Comparison of ENCODE assay signal across 13 cellular contexts in genomic region chr14:64997108-64997794, GRCh38. TPM values are rescaled to one million over a fixed set of nuclear protein-coding genes. Genes with fewer than 3 reads are reported as not detected.
DNase-seq lines count a peak whose midpoint lies in the region; ATAC-seq and TF ChIP-seq lines count a peak whose summit lies in the region.
"Had no signal": no experiment of that assay in that cellular context is flagged by ENCODE, and none has a peak within 500 bp of the region (broad histone marks: within the 10 kb centered on the region; RNA-seq: fewer than 3 reads in every experiment).

No MANE protein-coding gene starts in this region.

- H3K4me3 ChIP-seq in GM06990 (replicated peaks; ENCODE audit: low read depth, low read length) (peak overlapping the region; percentile 56), HEK293 (ENCODE audit: low read depth, low read length) (no peak overlapping the region), mesenchymal stem cell (ENCODE audit: insufficient read depth in 1 of 2, low read depth in 1 of 2, low read length in 2 of 2) (no peak overlapping the region), left lung (no peak overlapping the region)
- H3K4me3 ChIP-seq: right lobe of liver, transverse colon had no signal

- intact Hi-C loops in left lung (cut with DNase I) = no loop called here

- ATAC-seq in activated T-helper 17 cell treated with anti-CD3 and anti-CD28 coated beads, Interleukin-2, amount 50 U/mL, for 72 hours (replicated peaks) = peak; percentile 77
- no peak for ATAC-seq in left lung
- ATAC-seq in HG02970 (IDR thresholded peaks at IDR 0.05; ENCODE audit: low FRiP score, unreplicated experiment) = no peak
- no peak for ATAC-seq in GM18907 (IDR thresholded peaks at IDR 0.05; ENCODE audit: unreplicated experiment)
- ATAC-seq: right lobe of liver had no signal

- H3K4me1 Mint-ChIP-seq in activated T-helper 17 cell treated with anti-CD3 and anti-CD28 coated beads, Interleukin-2, amount 50 U/mL, for 72 hours = peaks cover 29% of the 10 kb centered on the region

- TF ChIP-seq CTCF in GM06990 (IDR thresholded peaks at IDR 0.05; ENCODE audit: insufficient read depth, low read length, poor library complexity, severe bottlenecking) = no peak
- no peak for TF ChIP-seq CTCF in HEK293 (tag by site-specific recombination; IDR thresholded peaks at IDR 0.05)
- TF ChIP-seq CTCF in left lung (IDR thresholded peaks at IDR 0.05) = no peak

- peak overlapping the region; percentile 18 for H4K91ac ChIP-seq in mesenchymal stem cell (ENCODE audit: low read length)

- no peak overlapping the region for H2BK15ac ChIP-seq in mesenchymal stem cell (ENCODE audit: low read depth, poor library complexity, severe bottlenecking)

- H3K4me3 Mint-ChIP-seq in activated T-helper 17 cell treated with anti-CD3 and anti-CD28 coated beads, Interleukin-2, amount 50 U/mL, for 72 hours = peak overlapping the region; percentile 69

- POLR2A ChIA-PET in HEK293 (lab: Yijun Ruan, JAX) = no interaction called here

- H2BK5ac ChIP-seq in mesenchymal stem cell (ENCODE audit: low read depth, low read length, poor library complexity, severe bottlenecking) = no peak overlapping the region

- no peak overlapping the region for H3K4ac ChIP-seq in mesenchymal stem cell (ENCODE audit: low read depth in 1 of 2, low read length in 2 of 2)

- H3K9ac ChIP-seq in mesenchymal stem cell (ENCODE audit: low read length) = no peak overlapping the region

- H2AK5ac ChIP-seq in mesenchymal stem cell (ENCODE audit: low read length, severe bottlenecking) = no peak overlapping the region

- CTCF ChIA-PET in HEK293 (lab: Yijun Ruan, JAX) = interaction anchor here (1.1 to 2.8 kb wide), 2 partner anchors 22 to 52 kb away, joined by 6 to 10 read pairs; no protein-coding TSS in a partner anchor

- H3K18ac ChIP-seq in mesenchymal stem cell (ENCODE audit: low read depth in 1 of 2, low read length in 2 of 2) = no peak overlapping the region

- H3K36me3 Mint-ChIP-seq in activated T-helper 17 cell treated with anti-CD3 and anti-CD28 coated beads, Interleukin-2, amount 50 U/mL, for 72 hours (ENCODE audit: low read depth) = peaks cover 5% of the 10 kb centered on the region

- no peaks in the 10 kb centered on the region for H3K27me3 ChIP-seq in GM06990 (replicated peaks; ENCODE audit: control insufficient read depth, insufficient read depth, low read length)
- H3K27me3 ChIP-seq in mesenchymal stem cell (ENCODE audit: control insufficient read depth in 1 of 2, insufficient read depth in 1 of 2, low read length in 2 of 2) = no peaks in the 10 kb centered on the region
- no peaks in the 10 kb centered on the region for H3K27me3 ChIP-seq in left lung
- H3K27me3 ChIP-seq: right lobe of liver, transverse colon had no signal

- 98% methylated on average over 7 of the region's 7 CpGs for WGBS in mesenchymal stem cell

- no peak overlapping the region for H3K27ac ChIP-seq in HEK293 (ENCODE audit: extremely low read depth, low read depth, low read length)
- no peak overlapping the region for H3K27ac ChIP-seq in mesenchymal stem cell (ENCODE audit: low read length, poor library complexity, severe bottlenecking)
- H3K27ac ChIP-seq in left lung = no peak overlapping the region
- H3K27ac ChIP-seq: right lobe of liver, transverse colon had no signal

- H2BK12ac ChIP-seq in mesenchymal stem cell (ENCODE audit: low read length in 2 of 2) = no peak overlapping the region

- H2BK120ac ChIP-seq in mesenchymal stem cell (ENCODE audit: low read depth, low read length) = no peak overlapping the region

- H4K8ac ChIP-seq in mesenchymal stem cell (ENCODE audit: low read length) = no peak overlapping the region

- H2AFZ ChIP-seq in mesenchymal stem cell (ENCODE audit: low read depth, low read length) = no peak overlapping the region

- peaks cover 30% of the 10 kb centered on the region for H3K79me1 ChIP-seq in mesenchymal stem cell (replicated peaks; ENCODE audit: low read length, poor library complexity, severe bottlenecking)

- DNase-seq in GM06990 (ENCODE audit: extremely low read depth, insufficient read length) = no peak
- DNase-seq in mesenchymal stem cell = no peak
- no peak for DNase-seq in left lung
- no peak for DNase-seq in NCI-H345 (lab: John Stamatoyannopoulos, UW)
- DNase-seq: activated effector memory CD4-positive, alpha-beta T cell treated with anti-CD3 and anti-CD28 coated beads, Interleukin-2, amount 50 U/mL, for 16 hours; NCI-H146; right lobe of liver; transverse colon had no signal

- H3K9me3 Mint-ChIP-seq in activated T-helper 17 cell treated with anti-CD3 and anti-CD28 coated beads, Interleukin-2, amount 50 U/mL, for 72 hours = no peaks in the 10 kb centered on the region

- H3K4me2 ChIP-seq in mesenchymal stem cell (ENCODE audit: low read length, poor library complexity, severe bottlenecking) = no peak overlapping the region

- no peaks in the 10 kb centered on the region for H3K4me1 ChIP-seq in HEK293 (ENCODE audit: control insufficient read depth, insufficient read depth, low read length)
- H3K4me1 ChIP-seq in mesenchymal stem cell (ENCODE audit: control insufficient read depth, insufficient read depth, low read depth, low read length) = peaks cover 3% of the 10 kb centered on the region
- H3K4me1 ChIP-seq in left lung = peaks cover 0 to 19% of the 10 kb centered on the region in 2 donors

- H3K27ac Mint-ChIP-seq in activated T-helper 17 cell treated with anti-CD3 and anti-CD28 coated beads, Interleukin-2, amount 50 U/mL, for 72 hours = peak overlapping the region; percentile 64

- no peaks in the 10 kb centered on the region for H3K27me3 Mint-ChIP-seq in activated T-helper 17 cell treated with anti-CD3 and anti-CD28 coated beads, Interleukin-2, amount 50 U/mL, for 72 hours

- H3K14ac ChIP-seq in mesenchymal stem cell (ENCODE audit: low read length in 2 of 2) = no peak overlapping the region

- no peak overlapping the region for H3K23ac ChIP-seq in mesenchymal stem cell (ENCODE audit: low read length in 2 of 2)

- H3K9me3 ChIP-seq in HEK293 (ENCODE audit: control insufficient read depth, insufficient read depth, low read depth, low read length) (no peaks in the 10 kb centered on the region), mesenchymal stem cell (ENCODE audit: control insufficient read depth, low read length) (no peaks in the 10 kb centered on the region), left lung (no peaks in the 10 kb centered on the region)
- H3K9me3 ChIP-seq: right lobe of liver, transverse colon had no signal

- H3K36me3 ChIP-seq in GM06990 (ENCODE audit: control insufficient read depth, insufficient read depth, low read length) = no peaks in the 10 kb centered on the region
- H3K36me3 ChIP-seq in HEK293 (ENCODE audit: control insufficient read depth in 2 of 2, insufficient read depth in 1 of 2, low read length in 2 of 2) = no peaks in the 10 kb centered on the region; a peak in 1 of 3 replicates
- no peaks in the 10 kb centered on the region for H3K36me3 ChIP-seq in mesenchymal stem cell (ENCODE audit: control insufficient read depth in 1 of 2, insufficient read depth in 2 of 2, low read depth in 1 of 2, low read length in 2 of 2)
- no peaks in the 10 kb centered on the region for H3K36me3 ChIP-seq in left lung
- H3K36me3 ChIP-seq: right lobe of liver, transverse colon had no signal

TF ChIP-seq in HEK293, 187 proteins besides CTCF, POLR2A, EP300 and RAD21:
- TF ChIP-seq ZNF561 (tag by site-specific recombination; IDR thresholded peaks at IDR 0.05; ENCODE audit: borderline replicate concordance) = no peak
- TF ChIP-seq SP2 (tag by site-specific recombination; IDR thresholded peaks at IDR 0.05) = 0 out of 2 replicates have a peak, but pooled peaks have one; percentile 10

RNA-seq across cellular contexts. Expression of gene FNTB, which starts 10.6 kb away (rescaled TPM):
- 10 to 100 TPM; 24.7 to 47.1 TPM for total RNA-seq in activated T-helper 17 cell treated with anti-CD3 and anti-CD28 coated beads, Interleukin-2, amount 50 U/mL, for 72 hours
- polyA plus RNA-seq in mesenchymal stem cell (2013, experiment 1 of 2) = 9.8 TPM
- 9.9 TPM for polyA plus RNA-seq in mesenchymal stem cell (2013, experiment 2 of 2)
- total RNA-seq in left lung = 10 to 100 TPM; 16.6 to 19.3 TPM

RNA-seq across cellular contexts. Expression of gene RAB15, which starts 25.1 kb away (rescaled TPM):
- total RNA-seq in activated T-helper 17 cell treated with anti-CD3 and anti-CD28 coated beads, Interleukin-2, amount 50 U/mL, for 72 hours = 1 to 10 TPM; 4.3 to 7.2 TPM
- polyA plus RNA-seq in mesenchymal stem cell (2013, experiment 1 of 2) = 4.2 TPM
- polyA plus RNA-seq in mesenchymal stem cell (2013, experiment 2 of 2) = 3.9 TPM
- total RNA-seq in left lung = 10 to 100 TPM; 21.8 to 36.6 TPM

RNA-seq across cellular contexts. Expression of gene GPX2, which starts 54.7 kb away (rescaled TPM):
- not detected for total RNA-seq in activated T-helper 17 cell treated with anti-CD3 and anti-CD28 coated beads, Interleukin-2, amount 50 U/mL, for 72 hours
- polyA plus RNA-seq in mesenchymal stem cell (2013, experiment 1 of 2) = not detected
- polyA plus RNA-seq in mesenchymal stem cell (2013, experiment 2 of 2) = not detected
- total RNA-seq in left lung = 1 to 10 TPM in 1 of 2 donors, under 1 TPM in 1; 0.82 to 2.8 TPM
- total RNA-seq: OCI-LY7 had no signal
